30 cellular contexts compared by ENCODE assay signal in genomic region chr4:98512918-98513317, GRCh38.
"Had no signal": no experiment of that assay in that cellular context is flagged by ENCODE, and none has a peak within 500 bp of the region (broad histone marks: within the 10 kb centered on the region; RNA-seq: fewer than 3 reads in every experiment).

No MANE protein-coding gene starts in this region.

- H3K27ac ChIP-seq: epithelial cell of prostate, esophagus squamous epithelium, right atrium auricular region, spleen, testis, uterus, WERI-Rb-1 had no signal

- H3K27me3 ChIP-seq: esophagus squamous epithelium, right atrium auricular region, spleen, testis, uterus had no signal

- H3K9me3 ChIP-seq: esophagus squamous epithelium, right atrium auricular region, testis, uterus had no signal

- H3K27me3 Mint-ChIP-seq: activated CD8-positive, alpha-beta memory T cell treated with anti-CD3 and anti-CD28 coated beads, Interleukin-2, amount 10 ng/mL, durations not matched to agents 7 days and 5 days; activated naive CD4-positive, alpha-beta T cell treated with anti-CD3 and anti-CD28 coated beads, Interleukin-2, amount 50 U/mL, for 24 hours; activated naive CD8-positive, alpha-beta T cell treated with anti-CD3 and anti-CD28 coated beads, Interleukin-2, amount 50 U/mL, for 24 hours; central memory CD8-positive, alpha-beta T cell; naive B cell; T-cell had no signal

- H3K4me1 ChIP-seq: right atrium auricular region had no signal

- DNase-seq: activated CD4-positive, CD25-positive, alpha-beta regulatory T cell treated with anti-CD3 and anti-CD28 coated beads, Interleukin-2, amount 50 U/mL, for 72 hours; activated CD8-positive, alpha-beta memory T cell treated with anti-CD3 and anti-CD28 coated beads, Interleukin-2, amount 10 ng/mL, durations not matched to agents 7 days and 5 days; activated CD8-positive, alpha-beta T cell treated with anti-CD3 and anti-CD28 coated beads, Interleukin-2, amount 10 ng/mL, durations not matched to agents 7 days and 5 days; activated naive CD8-positive, alpha-beta T cell treated with anti-CD3 and anti-CD28 coated beads, Interleukin-2, amount 50 U/mL, for 24 hours; activated T-cell treated with anti-CD3 and anti-CD28 coated beads, Interleukin-2, amount 50 U/mL, for 48 hours; amygdala; dermis blood vessel endothelial cell; effector CD4-positive, alpha-beta T cell; esophagus squamous epithelium; islet precursor cell; left ventricle myocardium superior; naive B cell; nucleus accumbens; spleen; stimulated activated naive CD8-positive, alpha-beta T cell treated with anti-CD3 and anti-CD28 coated beads, Interleukin-15, Interleukin-2, amounts not matched to agents 100 U/mL and 50 U/mL, for 24 hours; T-cell; testis; uterus; WERI-Rb-1 had no signal

- H3K27ac Mint-ChIP-seq: activated CD8-positive, alpha-beta memory T cell treated with anti-CD3 and anti-CD28 coated beads, Interleukin-2, amount 10 ng/mL, durations not matched to agents 7 days and 5 days; activated CD8-positive, alpha-beta T cell treated with anti-CD3 and anti-CD28 coated beads, Interleukin-2, amount 10 ng/mL, durations not matched to agents 7 days and 5 days; activated naive CD4-positive, alpha-beta T cell treated with anti-CD3 and anti-CD28 coated beads, Interleukin-2, amount 50 U/mL, for 24 hours; activated naive CD8-positive, alpha-beta T cell treated with anti-CD3 and anti-CD28 coated beads, Interleukin-2, amount 50 U/mL, for 24 hours; activated T-helper 2 cell treated with anti-CD3 and anti-CD28 coated beads, Interferon-gamma antibody, Interleukin-2, Interleukin-4, amounts not matched to agents 10 μg/mL and 5 μg/mL and 100 μg/mL, durations not matched to agents 14 hours and 24 hours and 36 hours; naive B cell; T-cell; T-helper 2 cell treated with Interferon-gamma antibody and Interleukin-4, amounts not matched to agents 5 μg/mL and 100 μg/mL, for 36 hours had no signal

- H3K36me3 ChIP-seq: esophagus squamous epithelium, right atrium auricular region, spleen, uterus, WERI-Rb-1 had no signal

- H3K9me3 Mint-ChIP-seq: activated naive CD4-positive, alpha-beta T cell treated with anti-CD3 and anti-CD28 coated beads, Interleukin-2, amount 50 U/mL, for 24 hours; activated naive CD8-positive, alpha-beta T cell treated with anti-CD3 and anti-CD28 coated beads, Interleukin-2, amount 50 U/mL, for 24 hours; activated T-helper 2 cell treated with anti-CD3 and anti-CD28 coated beads, Interferon-gamma antibody, Interleukin-2, Interleukin-4, amounts not matched to agents 10 μg/mL and 5 μg/mL and 100 μg/mL, durations not matched to agents 14 hours and 24 hours and 36 hours; central memory CD8-positive, alpha-beta T cell; neural crest cell; T-helper 2 cell treated with Interferon-gamma antibody and Interleukin-4, amounts not matched to agents 5 μg/mL and 100 μg/mL, for 36 hours had no signal

- ATAC-seq: activated CD8-positive, alpha-beta memory T cell treated with anti-CD3 and anti-CD28 coated beads, Interleukin-2, amount 10 ng/mL, durations not matched to agents 7 days and 5 days; activated CD8-positive, alpha-beta T cell treated with anti-CD3 and anti-CD28 coated beads, Interleukin-2, amount 10 ng/mL, durations not matched to agents 7 days and 5 days; activated naive CD8-positive, alpha-beta T cell treated with anti-CD3 and anti-CD28 coated beads, Interleukin-2, amount 50 U/mL, for 24 hours; left ventricle myocardium superior; stimulated activated naive CD8-positive, alpha-beta T cell treated with anti-CD3 and anti-CD28 coated beads, Interleukin-15, Interleukin-2, amounts not matched to agents 100 U/mL and 50 U/mL, for 24 hours; T-cell had no signal

- H3K4me3 Mint-ChIP-seq: activated CD8-positive, alpha-beta memory T cell treated with anti-CD3 and anti-CD28 coated beads, Interleukin-2, amount 10 ng/mL, durations not matched to agents 7 days and 5 days; activated CD8-positive, alpha-beta T cell treated with anti-CD3 and anti-CD28 coated beads, Interleukin-2, amount 10 ng/mL, durations not matched to agents 7 days and 5 days; activated naive CD4-positive, alpha-beta T cell treated with anti-CD3 and anti-CD28 coated beads, Interleukin-2, amount 50 U/mL, for 24 hours; activated naive CD8-positive, alpha-beta T cell treated with anti-CD3 and anti-CD28 coated beads, Interleukin-2, amount 50 U/mL, for 24 hours; central memory CD8-positive, alpha-beta T cell; naive B cell; neural crest cell; T-cell; T-helper 2 cell treated with Interferon-gamma antibody and Interleukin-4, amounts not matched to agents 5 μg/mL and 100 μg/mL, for 36 hours had no signal

- H3K4me3 ChIP-seq: esophagus squamous epithelium, right atrium auricular region, spleen, testis, uterus had no signal

- FAIRE-seq: bronchial epithelial cell, colon, endometrium, frontal cortex had no signal
